In genomic region chr14:100708349-100709217, GRCh38 we compare ENCODE assay signal across 10 cellular contexts. TPM values are rescaled to one million over a fixed set of nuclear protein-coding genes. Genes with fewer than 3 reads are reported as not detected.
DNase-seq lines count a peak whose midpoint lies in the region; ATAC-seq and TF ChIP-seq lines count a peak whose summit lies in the region.
"Had no signal": no experiment of that assay in that cellular context is flagged by ENCODE, and none has a peak within 500 bp of the region (broad histone marks: within the 10 kb centered on the region; RNA-seq: fewer than 3 reads in every experiment).

No MANE protein-coding gene starts in this region.

- no peak overlapping the region for H3K18ac ChIP-seq in IMR-90 (ENCODE audit: low read depth, low read length)

- no peak overlapping the region for H3K14ac ChIP-seq in IMR-90 (replicated peaks; ENCODE audit: low read depth, low read length)

- no peak overlapping the region for H2AK5ac ChIP-seq in IMR-90 (ENCODE audit: low read depth, low read length)

- DNase-seq in IMR-90 (peak; percentile 22), SK-N-DZ (ENCODE audit: low spot score) (peak; percentile 60), HEK293T (ENCODE audit: extremely low spot score) (no peak), midbrain (lab: John Stamatoyannopoulos, UW) (no peak)
- DNase-seq: activated effector memory CD4-positive, alpha-beta T cell treated with Interleukin-2 at 50 U/mL for 16 hours; T-helper 17 cell had no signal

- H3K27me3 ChIP-seq in IMR-90 (ENCODE audit: control insufficient read depth, insufficient read depth, low read length) (peaks cover 49% of the 10 kb centered on the region), iPS-18a (ENCODE audit: control insufficient read depth, insufficient read depth, low read length) (peaks cover 33% of the 10 kb centered on the region)

- no peaks in the 10 kb centered on the region for H3K36me3 Mint-ChIP-seq in stimulated activated memory B cell treated with anti-CD40 and anti-IgM and Interleukin-4, amounts not matched to agents 10 μg/mL and 1 μg/mL and 100 μg/mL, for 72 hours

- peaks cover 32% of the 10 kb centered on the region for H3K27me3 Mint-ChIP-seq in stimulated activated memory B cell treated with anti-CD40 and anti-IgM and Interleukin-4, amounts not matched to agents 10 μg/mL and 1 μg/mL and 100 μg/mL, for 72 hours

- H3K9ac ChIP-seq in IMR-90 (ENCODE audit: low read depth, low read length) (no peak overlapping the region), iPS-18a (ENCODE audit: low read length) (no peak overlapping the region)

- TF ChIP-seq CTCF in IMR-90 (conservative IDR thresholded peaks at IDR 0.05; ENCODE audit: low read depth, low read length), result no peak

- no peak overlapping the region for H2BK5ac ChIP-seq in IMR-90 (ENCODE audit: low read depth, low read length, poor library complexity, severe bottlenecking)

- intact Hi-C loops in IMR-90 (cut with micrococcal nuclease), result loop anchor here (2.0 kb wide), 1 partner anchor 192 kb away; no protein-coding TSS in a partner anchor

- POLR2A ChIA-PET in IMR-90 (lab: Charles Lee; ENCODE audit: unreplicated experiment), result no interaction called here
- POLR2A ChIA-PET in HEK293T (lab: Yijun Ruan, JAX), result no interaction called here

- WGBS in IMR-90 (ENCODE audit: extremely low coverage in 2 of 2, insufficient read length in 1 of 2), 2 experiments, result 32% methylated on average over 17 of the region's 38 CpGs; no CpG with 5 or more reads in 1 of the 2 experiments

- ATAC-seq in IMR-90 (ENCODE audit: low read depth), result no peak
- peak; percentile 52 for ATAC-seq in stimulated activated memory B cell treated with anti-CD40 and anti-IgM and Interleukin-4, amounts not matched to agents 10 μg/mL and 1 μg/mL and 100 μg/mL, for 72 hours
- ATAC-seq in HG03159 (IDR thresholded peaks at IDR 0.05; ENCODE audit: unreplicated experiment), result no peak
- ATAC-seq: T-helper 17 cell had no signal

- no TSS peak for BruUV-seq in IMR-90 (replicated peaks; lab: Mats Ljungman, UMichigan)

- no peak overlapping the region for H3K56ac ChIP-seq in IMR-90 (ENCODE audit: extremely low read depth, insufficient read depth, low read length)

- H3K23ac ChIP-seq in IMR-90 (ENCODE audit: low read depth, low read length), result no peak overlapping the region

- no peak overlapping the region for H2BK15ac ChIP-seq in IMR-90 (ENCODE audit: low read depth, low read length)

- H3K9me1 ChIP-seq in IMR-90 (ENCODE audit: insufficient read depth, low read length), result peaks cover 2% of the 10 kb centered on the region; the same call in 1 of the 2 replicates

- H3K27ac Mint-ChIP-seq in stimulated activated memory B cell treated with anti-CD40 and anti-IgM and Interleukin-4, amounts not matched to agents 10 μg/mL and 1 μg/mL and 100 μg/mL, for 72 hours, result no peak overlapping the region
- H3K27ac Mint-ChIP-seq: T-helper 17 cell had no signal

- H3K36me3 ChIP-seq in IMR-90 (ENCODE audit: control insufficient read depth, insufficient read depth, low read length), result no peaks in the 10 kb centered on the region
- H3K36me3 ChIP-seq in iPS-18a (ENCODE audit: control insufficient read depth, low read depth, low read length), result no peaks in the 10 kb centered on the region

- CTCF ChIA-PET in IMR-90 (lab: Yijun Ruan, JAX), result no interaction called here
- CTCF ChIA-PET in HEK293T (lab: Yijun Ruan, JAX), result no interaction called here

- TF ChIP-seq RAD21 in IMR-90 (IDR thresholded peaks at IDR 0.05; ENCODE audit: low read length), result no peak

- H2AK9ac ChIP-seq in IMR-90 (replicated peaks; ENCODE audit: low read depth, low read length, poor library complexity), result no peak overlapping the region

- no peak overlapping the region for H4K8ac ChIP-seq in IMR-90 (ENCODE audit: low read depth in 2 of 2, low read length in 2 of 2)

- H3K4me1 Mint-ChIP-seq in stimulated activated memory B cell treated with anti-CD40 and anti-IgM and Interleukin-4, amounts not matched to agents 10 μg/mL and 1 μg/mL and 100 μg/mL, for 72 hours, result peaks cover 4% of the 10 kb centered on the region

- H3K27ac ChIP-seq in IMR-90 (ENCODE audit: insufficient read depth, low read length) (no peak overlapping the region), iPS-18a (ENCODE audit: low read length) (no peak overlapping the region)

- H3K4me3 ChIP-seq in IMR-90 (ENCODE audit: insufficient read depth, low read depth, low read length) (no peak overlapping the region), iPS-18a (ENCODE audit: low read length) (peak overlapping the region; percentile 55)

- H2BK120ac ChIP-seq in IMR-90 (ENCODE audit: low read depth, low read length), result no peak overlapping the region

- no peak overlapping the region for H2BK20ac ChIP-seq in IMR-90 (ENCODE audit: low read depth, low read length)

- no peak overlapping the region for H4K5ac ChIP-seq in IMR-90 (ENCODE audit: low read depth, low read length)

- H2AFZ ChIP-seq in IMR-90 (replicated peaks; ENCODE audit: low read length, poor library complexity), result peak overlapping the region; percentile 49

- TF ChIP-seq POLR2A in IMR-90 (IDR thresholded peaks at IDR 0.05; ENCODE audit: low read depth, low read length), result no peak

- no peaks in the 10 kb centered on the region for H4K20me1 ChIP-seq in IMR-90 (ENCODE audit: insufficient read depth, low read length)

- H3K9me3 Mint-ChIP-seq in stimulated activated memory B cell treated with anti-CD40 and anti-IgM and Interleukin-4, amounts not matched to agents 10 μg/mL and 1 μg/mL and 100 μg/mL, for 72 hours, result peaks cover 5% of the 10 kb centered on the region

- H3K4me1 ChIP-seq in IMR-90 (ENCODE audit: control insufficient read depth, insufficient read depth, low read length), result no peaks in the 10 kb centered on the region; the same call in 1 of the 2 replicates
- H3K4me1 ChIP-seq in iPS-18a (ENCODE audit: control insufficient read depth, low read depth, low read length), result peaks cover 22% of the 10 kb centered on the region

- H3K9me3 ChIP-seq in IMR-90 (ENCODE audit: control insufficient read depth, insufficient read depth, low read length) (no peaks in the 10 kb centered on the region), iPS-18a (ENCODE audit: control insufficient read depth, low read depth, low read length) (no peaks in the 10 kb centered on the region)

- in situ Hi-C loops in IMR-90 (cut with MboI; ENCODE audit: low sequenced_read_pairs), result loop anchor here (25.0 kb wide), 1 partner anchor 529 kb away; no protein-coding TSS in a partner anchor

- H3K4me2 ChIP-seq in IMR-90 (ENCODE audit: low read depth, low read length), result no peak overlapping the region

- H3K4me3 Mint-ChIP-seq in stimulated activated memory B cell treated with anti-CD40 and anti-IgM and Interleukin-4, amounts not matched to agents 10 μg/mL and 1 μg/mL and 100 μg/mL, for 72 hours, result no peak overlapping the region
- H3K4me3 Mint-ChIP-seq: T-helper 17 cell had no signal

- dilution Hi-C loops in IMR-90 (cut with HindIII; ENCODE audit: low sequenced_read_pairs, unreplicated experiment), result no loop called here

- no peaks in the 10 kb centered on the region for H3K79me1 ChIP-seq in IMR-90 (ENCODE audit: low read depth in 1 of 2, low read length in 2 of 2)

- H3K4ac ChIP-seq in IMR-90 (ENCODE audit: low read depth, low read length), result no peak overlapping the region

- H4K91ac ChIP-seq in IMR-90 (ENCODE audit: insufficient read depth, low read depth, low read length), result no peak overlapping the region

TF ChIP-seq in IMR-90, 13 proteins besides CTCF, POLR2A, EP300 and RAD21:
- TF ChIP-seq MXI1 (IDR thresholded peaks at IDR 0.05; ENCODE audit: borderline replicate concordance, low read depth, low read length) (no peak), NFE2L2 (IDR thresholded peaks at IDR 0.05; ENCODE audit: low read depth, low read length) (no peak), FOS (IDR thresholded peaks at IDR 0.05; ENCODE audit: low read depth, low read length) (no peak), MAFK (IDR thresholded peaks at IDR 0.05; ENCODE audit: low read depth, low read length) (no peak)

TF ChIP-seq in HEK293T, 16 proteins besides CTCF, POLR2A, EP300 and RAD21:
- TF ChIP-seq FOXM1 (IDR thresholded peaks at IDR 0.05; ENCODE audit: borderline replicate concordance), result no peak
- no peak for TF ChIP-seq PKNOX1 (IDR thresholded peaks at IDR 0.05)
- no peak for TF ChIP-seq BHLHE40 (IDR thresholded peaks at IDR 0.05; ENCODE audit: borderline replicate concordance)
- no peak for TF ChIP-seq LEF1 (IDR thresholded peaks at IDR 0.05; ENCODE audit: borderline replicate concordance)
- TF ChIP-seq NFRKB (IDR thresholded peaks at IDR 0.05), result no peak
- TF ChIP-seq SP1 (IDR thresholded peaks at IDR 0.05), result no peak
- no peak for TF ChIP-seq FOXK2 (IDR thresholded peaks at IDR 0.05)
- no peak for TF ChIP-seq HDGF (IDR thresholded peaks at IDR 0.05; ENCODE audit: borderline replicate concordance)
- no peak for TF ChIP-seq ELF4 (IDR thresholded peaks at IDR 0.05)
- TF ChIP-seq CTBP1 (IDR thresholded peaks at IDR 0.05; ENCODE audit: borderline replicate concordance), result no peak

RNA-seq across cellular contexts. Expression of gene DLK1, which starts 18.1 kb away (rescaled TPM):
- total RNA-seq in IMR-90 (2012; rRNA removed), result under 0.01 TPM in 1 of 2 replicates, not detected in the other
- 0.07 TPM in 1 of 2 replicates, not detected in the other for polyA plus RNA-seq in IMR-90 (2012; rRNA removed)
- 0.03 and 0.28 TPM in 2 replicates for polyA plus RNA-seq in IMR-90 (2012; cell fraction: cytosol; rRNA removed)
- polyA plus RNA-seq in IMR-90 (2012; cell fraction: nucleus; rRNA removed; ENCODE audit: low replicate concordance), result 0.09 TPM in 1 of 2 replicates, not detected in the other
- polyA plus RNA-seq in SK-N-DZ (2014; cell fraction: cytosol; rRNA removed), result 7.8 and 9.0 TPM in 2 replicates
- polyA plus RNA-seq in SK-N-DZ (2014; cell fraction: nucleus; rRNA removed), result 6.6 and 7.6 TPM in 2 replicates
- total RNA-seq: pulmonary artery endothelial cell had no signal

Comparison
In these comparisons a context has a peak if more than half of its experiments do, and no peak if none do; other contexts are left out.
1. DNase-seq: peak in IMR-90 (single experiment) and SK-N-DZ (single experiment); none in HEK293T (single experiment) and midbrain (single experiment).